In genomic region chr13:64441740-64442139, GRCh38 we compare ENCODE assay signal across 21 cellular contexts.
DNase-seq lines count a peak whose midpoint lies in the region; ATAC-seq lines count a peak whose summit lies in the region.
"Had no signal": no experiment of that assay in that cellular context is flagged by ENCODE, and none has a peak within 500 bp of the region (broad histone marks: within the 10 kb centered on the region; RNA-seq: fewer than 3 reads in every experiment).

No MANE protein-coding gene starts in this region.

- H3K4me1 ChIP-seq in adipocyte (ENCODE audit: control insufficient read depth, insufficient read depth, low read length) = peaks cover 3% of the 10 kb centered on the region
- H3K4me1 ChIP-seq: BLaER1 treated with 17β-estradiol and CSF1 and Interleukin-3, amounts not matched to agents 10 nM and 100 nM had no signal

- H3K4me3 ChIP-seq in adipocyte (ENCODE audit: low read length) = no peak overlapping the region
- H3K4me3 ChIP-seq: BLaER1 treated with 17β-estradiol and CSF1 and Interleukin-3, amounts not matched to agents 10 nM and 100 nM; GM12878; GM23248 had no signal

- DNase-seq in NCI-H82 (lab: John Stamatoyannopoulos, UW) = peak; percentile 19
- no peak for DNase-seq in NCI-H82 treated with DMSO at 0.1 percent for 48 hours (lab: John Stamatoyannopoulos, UW; ENCODE audit: unreplicated experiment)
- peak; percentile 18 for DNase-seq in NCI-H69 (lab: John Stamatoyannopoulos, UW)
- DNase-seq in adipocyte (ENCODE audit: low read depth) = peak; percentile 11
- no peak for DNase-seq in NCI-H1417 (lab: John Stamatoyannopoulos, UW)
- DNase-seq: ACHN; AML-193; BE2C; CD4-positive, alpha-beta T cell; CD8-positive, alpha-beta memory T cell; DMS 273 treated with DMSO at 0.1 percent for 48 hours; DMS79; EL; GDM1; GM23248; H7; HCEC 1CT had no signal

- no peaks in the 10 kb centered on the region for H3K27me3 ChIP-seq in adipocyte (replicated peaks; ENCODE audit: control insufficient read depth, insufficient read depth, low read length)
- H3K27me3 ChIP-seq: BE2C; BLaER1 treated with 17β-estradiol and CSF1 and Interleukin-3, amounts not matched to agents 10 nM and 100 nM had no signal

- no peak for ATAC-seq in GM18498 (IDR thresholded peaks at IDR 0.05; ENCODE audit: unreplicated experiment)
- no peak for ATAC-seq in activated CD4-positive, CD25-positive, alpha-beta regulatory T cell treated with anti-CD3 and anti-CD28 coated beads, Interleukin-2, amount 50 U/mL, for 24 hours
- ATAC-seq: GM12878 had no signal

- H3K36me3 ChIP-seq in adipocyte (ENCODE audit: control insufficient read depth, insufficient read depth, low read length, severe bottlenecking) = no peaks in the 10 kb centered on the region
- H3K36me3 ChIP-seq: BE2C; BLaER1 treated with 17β-estradiol and CSF1 and Interleukin-3, amounts not matched to agents 10 nM and 100 nM had no signal

- H3K9ac ChIP-seq in adipocyte (ENCODE audit: low read length) = no peak overlapping the region
- H3K9ac ChIP-seq: BLaER1 treated with 17β-estradiol and CSF1 and Interleukin-3, amounts not matched to agents 10 nM and 100 nM; GM23248 had no signal

- no peaks in the 10 kb centered on the region for H3K9me3 ChIP-seq in adipocyte (ENCODE audit: control insufficient read depth, low read length)
- H3K9me3 ChIP-seq: BE2C; BLaER1 treated with 17β-estradiol and CSF1 and Interleukin-3, amounts not matched to agents 10 nM and 100 nM had no signal

Comparison
In these comparisons a context has a peak if more than half of its experiments do, and no peak if none do; other contexts are left out.
1. DNase-seq: peak in NCI-H82 (single experiment), NCI-H69 (single experiment) and adipocyte (single experiment); none in NCI-H82 treated with DMSO at 0.1 percent for 48 hours (single experiment) and NCI-H1417 (0 of 3).